Comparison of ENCODE assay signal across 1 cellular context in genomic region chr3:11021611-11022011, GRCh38.
TF ChIP-seq lines count a peak whose summit lies in the region.

No MANE protein-coding gene starts in this region.

TF ChIP-seq in GM23338, 12 proteins besides CTCF, POLR2A, EP300 and RAD21 (continued from another document):
- TF ChIP-seq REST (IDR thresholded peaks at IDR 0.05; ENCODE audit: unreplicated experiment) (no peak), NANOG (IDR thresholded peaks at IDR 0.05; ENCODE audit: borderline replicate concordance) (no peak)
